Comparison of ENCODE assay signal across 2 cellular contexts in the genomic region with DNA sequence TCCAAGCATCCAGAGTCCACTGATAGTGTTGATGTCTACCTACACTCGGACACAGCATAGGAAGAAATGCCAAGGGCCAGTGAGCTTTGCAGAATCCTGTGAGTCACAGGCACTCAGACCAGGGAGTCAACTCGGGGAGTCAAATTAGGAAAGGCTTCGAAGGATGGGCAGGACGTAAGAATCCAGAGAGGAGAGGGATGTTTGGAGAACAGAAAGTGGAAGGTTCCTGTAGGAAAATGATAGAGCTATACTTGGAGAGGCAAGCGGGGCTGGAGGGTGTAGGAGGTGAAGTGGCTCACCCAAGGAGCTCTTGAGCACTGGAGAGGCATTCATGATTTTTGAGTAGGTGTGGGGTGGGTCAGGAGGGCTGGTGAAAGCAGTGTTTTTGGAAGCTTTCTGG.
TF ChIP-seq lines count a peak whose summit lies in the region.

No MANE protein-coding gene starts in this region.

TF ChIP-seq in A549, 52 proteins besides CTCF, POLR2A, EP300 and RAD21:
- TF ChIP-seq CBX8 (IDR thresholded peaks at IDR 0.05) (no peak), KDM5A (IDR thresholded peaks at IDR 0.05) (no peak), CBX2 (IDR thresholded peaks at IDR 0.05; ENCODE audit: borderline replicate concordance, low read depth) (no peak), SMC3 (IDR thresholded peaks at IDR 0.05) (no peak), EHF (CRISPR knock-in tag; IDR thresholded peaks at IDR 0.05) (no peak), RARB (CRISPR knock-in tag; IDR thresholded peaks at IDR 0.05) (no peak), TP53 (CRISPR knock-in tag; IDR thresholded peaks at IDR 0.05) (no peak), HOXB13 (CRISPR knock-in tag; IDR thresholded peaks at IDR 0.05; ENCODE audit: low read depth) (no peak), MYC (IDR thresholded peaks at IDR 0.05; ENCODE audit: borderline replicate concordance, low read length) (no peak)

TF ChIP-seq in IMR-90, 13 proteins besides CTCF, POLR2A, EP300 and RAD21:
- no peak for TF ChIP-seq CEBPB (IDR thresholded peaks at IDR 0.05; ENCODE audit: low read depth, low read length)
- TF ChIP-seq, protein P1, sequence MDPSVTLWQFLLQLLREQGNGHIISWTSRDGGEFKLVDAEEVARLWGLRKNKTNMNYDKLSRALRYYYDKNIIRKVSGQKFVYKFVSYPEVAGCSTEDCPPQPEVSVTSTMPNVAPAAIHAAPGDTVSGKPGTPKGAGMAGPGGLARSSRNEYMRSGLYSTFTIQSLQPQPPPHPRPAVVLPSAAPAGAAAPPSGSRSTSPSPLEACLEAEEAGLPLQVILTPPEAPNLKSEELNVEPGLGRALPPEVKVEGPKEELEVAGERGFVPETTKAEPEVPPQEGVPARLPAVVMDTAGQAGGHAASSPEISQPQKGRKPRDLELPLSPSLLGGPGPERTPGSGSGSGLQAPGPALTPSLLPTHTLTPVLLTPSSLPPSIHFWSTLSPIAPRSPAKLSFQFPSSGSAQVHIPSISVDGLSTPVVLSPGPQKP (IDR thresholded peaks at IDR 0.05; ENCODE audit: borderline replicate concordance, low read depth, low read length), result no peak
- TF ChIP-seq SMC3 (IDR thresholded peaks at IDR 0.05; ENCODE audit: low read depth, low read length), result no peak
- TF ChIP-seq CHD1 (IDR thresholded peaks at IDR 0.05; ENCODE audit: low read depth, low read length), result no peak
- TF ChIP-seq, protein P2, sequence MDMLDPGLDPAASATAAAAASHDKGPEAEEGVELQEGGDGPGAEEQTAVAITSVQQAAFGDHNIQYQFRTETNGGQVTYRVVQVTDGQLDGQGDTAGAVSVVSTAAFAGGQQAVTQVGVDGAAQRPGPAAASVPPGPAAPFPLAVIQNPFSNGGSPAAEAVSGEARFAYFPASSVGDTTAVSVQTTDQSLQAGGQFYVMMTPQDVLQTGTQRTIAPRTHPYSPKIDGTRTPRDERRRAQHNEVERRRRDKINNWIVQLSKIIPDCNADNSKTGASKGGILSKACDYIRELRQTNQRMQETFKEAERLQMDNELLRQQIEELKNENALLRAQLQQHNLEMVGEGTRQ (IDR thresholded peaks at IDR 0.05; ENCODE audit: low read depth, low read length), result no peak
- TF ChIP-seq RCOR1 (IDR thresholded peaks at IDR 0.05; ENCODE audit: insufficient replicate concordance, low read length), result no peak
- no peak for TF ChIP-seq NFE2L2 (IDR thresholded peaks at IDR 0.05; ENCODE audit: low read depth, low read length)
- TF ChIP-seq BHLHE40 (IDR thresholded peaks at IDR 0.05; ENCODE audit: low read depth, low read length), result no peak
- no peak for TF ChIP-seq MXI1 (IDR thresholded peaks at IDR 0.05; ENCODE audit: borderline replicate concordance, low read depth, low read length)
- TF ChIP-seq MAZ (IDR thresholded peaks at IDR 0.05; ENCODE audit: borderline replicate concordance, low read depth, low read length), result no peak
- TF ChIP-seq RFX5 (IDR thresholded peaks at IDR 0.05; ENCODE audit: low read depth, low read length), result no peak
- no peak for TF ChIP-seq MAFK (IDR thresholded peaks at IDR 0.05; ENCODE audit: low read depth, low read length)
- no peak for TF ChIP-seq FOS (IDR thresholded peaks at IDR 0.05; ENCODE audit: low read depth, low read length)
